17 cellular contexts compared by ENCODE assay signal in genomic region chr2:189372688-189373257, GRCh38.
"Had no signal": no experiment of that assay in that cellular context is flagged by ENCODE, and none has a peak within 500 bp of the region (broad histone marks: within the 10 kb centered on the region; RNA-seq: fewer than 3 reads in every experiment).

No MANE protein-coding gene starts in this region.

- H3K27ac ChIP-seq: adrenal gland, cardiac muscle cell, epithelial cell of prostate, neutrophil, sigmoid colon, upper lobe of right lung had no signal

- H3K27me3 ChIP-seq: adrenal gland, cardiac muscle cell, neutrophil, sigmoid colon, upper lobe of right lung had no signal

- H3K4me1 ChIP-seq: upper lobe of right lung had no signal

- H3K36me3 ChIP-seq: adrenal gland, cardiac muscle cell, neutrophil, sigmoid colon, upper lobe of right lung had no signal

- FAIRE-seq: astrocyte had no signal

- ATAC-seq: activated CD4-positive, CD25-positive, alpha-beta regulatory T cell treated with anti-CD3 and anti-CD28 coated beads, Interleukin-2, amount 50 U/mL, for 24 hours; activated T-cell treated with anti-CD3 and anti-CD28 coated beads, Interleukin-2, amount 50 U/mL, for 4 hours; effector memory CD8-positive, alpha-beta T cell; left cardiac atrium; natural killer cell treated with Interleukin-12 subunit alpha and Interleukin-12 subunit beta and Interleukin-15 and Interleukin-18, amount 100 ng/mL, for 72 hours; stimulated activated naive B cell treated with anti-CD40 and anti-IgM and Interleukin-4, amounts not matched to agents 10 μg/mL and 1 μg/mL and 100 μg/mL, for 72 hours; upper lobe of right lung had no signal

- H3K9me3 ChIP-seq: adrenal gland, neutrophil, sigmoid colon, upper lobe of right lung had no signal

- H3K4me3 ChIP-seq: adrenal gland, cardiac muscle cell, sigmoid colon, upper lobe of right lung had no signal

- DNase-seq: activated CD4-positive, alpha-beta T cell treated with anti-CD3 and anti-CD28 coated beads, Interleukin-2, amount 50 U/mL, for 1 hour; activated CD8-positive, alpha-beta memory T cell treated with anti-CD3 and anti-CD28 coated beads, Interleukin-2, amount 50 U/mL, for 4 hours; activated effector memory CD4-positive, alpha-beta T cell treated with anti-CD3 and anti-CD28 coated beads, Interleukin-2, amount 50 U/mL, for 16 hours; activated naive CD4-positive, alpha-beta T cell treated with anti-CD3 and anti-CD28 coated beads, Interleukin-2, amount 50 U/mL, for 16 hours; activated T-cell treated with anti-CD3 and anti-CD28 coated beads, Interleukin-2, amount 50 U/mL, for 4 hours; adrenal gland; effector memory CD8-positive, alpha-beta T cell; left cardiac atrium; sigmoid colon; stimulated activated naive B cell treated with anti-CD40 and anti-IgM and Interleukin-4, amounts not matched to agents 10 μg/mL and 1 μg/mL and 100 μg/mL, for 72 hours; upper lobe of right lung had no signal
